8 cellular contexts compared by ENCODE assay signal in the genomic region with DNA sequence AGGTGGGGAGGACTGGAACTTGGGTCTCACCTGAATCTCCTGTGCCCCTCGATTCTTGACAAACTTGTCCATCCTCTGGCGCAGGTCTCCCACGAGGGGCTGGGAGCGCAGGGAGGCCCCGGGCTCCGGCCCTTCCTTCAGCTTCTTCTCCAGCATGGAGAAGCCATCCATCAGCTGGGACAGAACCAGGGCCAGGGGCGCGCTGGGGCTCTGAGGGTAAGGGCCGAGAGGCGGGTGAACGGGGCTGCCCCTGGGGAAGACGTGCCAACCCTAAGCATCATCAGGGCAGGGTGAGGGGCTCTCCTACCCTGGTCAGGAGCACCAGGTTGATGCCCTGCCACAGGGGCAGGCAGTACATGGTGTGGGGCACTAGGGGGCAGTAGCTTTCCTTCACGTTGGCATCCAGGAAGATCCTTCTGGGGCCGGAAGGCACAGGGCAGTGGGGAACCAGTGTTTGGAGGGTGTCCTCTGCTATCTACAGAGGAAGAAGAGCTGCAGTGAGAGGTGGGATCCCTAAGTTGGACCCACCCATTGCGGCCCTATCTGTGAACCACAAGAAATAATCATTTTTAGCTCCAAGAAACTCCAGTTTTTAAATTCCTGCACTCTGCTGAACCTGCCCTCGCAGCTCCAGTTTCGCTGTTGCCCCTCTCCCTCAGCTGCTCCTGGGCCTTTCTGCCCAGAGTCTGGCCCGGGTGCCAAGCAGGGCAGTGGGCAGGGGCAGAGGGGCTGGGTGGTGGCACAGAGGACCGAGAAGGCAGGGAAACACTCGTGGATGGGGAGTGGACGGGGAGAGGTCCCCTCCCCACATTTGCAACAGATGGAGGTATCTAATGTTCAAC. TPM values are rescaled to one million over a fixed set of nuclear protein-coding genes. Genes with fewer than 3 reads are reported as not detected.
DNase-seq lines count a peak whose midpoint lies in the region; ATAC-seq, FAIRE-seq and TF ChIP-seq lines count a peak whose summit lies in the region.

No MANE protein-coding gene starts in this region.

- H3K27me3 Mint-ChIP-seq in CD4-positive, alpha-beta T cell = no peaks in the 10 kb centered on the region
- no peaks in the 10 kb centered on the region for H3K27me3 Mint-ChIP-seq in chondrocyte (ENCODE audit: low read depth)

- H3K4ac ChIP-seq in mesenchymal stem cell (ENCODE audit: low read depth in 1 of 2, low read length in 2 of 2) = no peak overlapping the region

- no peak overlapping the region for H4K8ac ChIP-seq in mesenchymal stem cell (ENCODE audit: low read length)

- POLR2A ChIA-PET in CD4-positive, alpha-beta T cell (lab: Charles Lee) = no interaction called here

- H3K9me3 Mint-ChIP-seq in CD4-positive, alpha-beta T cell = no peaks in the 10 kb centered on the region
- H3K9me3 Mint-ChIP-seq in chondrocyte (ENCODE audit: low read depth) = no peaks in the 10 kb centered on the region

- H3K9me3 ChIP-seq in CD4-positive, alpha-beta T cell (ENCODE audit: control insufficient read depth, low read length) = no peaks in the 10 kb centered on the region
- H3K9me3 ChIP-seq in mesenchymal stem cell (ENCODE audit: control insufficient read depth, low read length) = no peaks in the 10 kb centered on the region

- H3K27ac Mint-ChIP-seq in CD4-positive, alpha-beta T cell = no peak overlapping the region
- H3K27ac Mint-ChIP-seq in chondrocyte (ENCODE audit: unreplicated experiment) = no peak overlapping the region

- FAIRE-seq in HTR-8/SVneo (lab: Jason Lieb, UNC) (peak; percentile 16), urothelium cell line (lab: Jason Lieb, UNC) (peak; percentile 65)

- H3K4me3 ChIP-seq in mesenchymal stem cell (ENCODE audit: insufficient read depth in 1 of 2, low read depth in 1 of 2, low read length in 2 of 2) = no peak overlapping the region

- no peaks in the 10 kb centered on the region for H3K4me1 Mint-ChIP-seq in CD4-positive, alpha-beta T cell (ENCODE audit: low read depth)
- no peaks in the 10 kb centered on the region for H3K4me1 Mint-ChIP-seq in chondrocyte (ENCODE audit: low read depth)

- WGBS in mesenchymal stem cell = 88% methylated on average over 17 of the region's 21 CpGs

- H3K79me1 ChIP-seq in mesenchymal stem cell (replicated peaks; ENCODE audit: low read length, poor library complexity, severe bottlenecking) = peaks cover 6% of the 10 kb centered on the region

- DNase-seq in CD4-positive, alpha-beta T cell = peak in 7 of 10 experiments; percentile 13 to 36 (median 26)
- DNase-seq in HTR-8/SVneo (ENCODE audit: insufficient read length, low spot score) = peak; percentile 52
- DNase-seq in T1000 (lab: John Stamatoyannopoulos, UW) = peak; percentile 26
- DNase-seq in chondrocyte (ENCODE audit: low spot score) = no peak
- peak; percentile 31 for DNase-seq in mesenchymal stem cell
- DNase-seq in urothelium cell line (ENCODE audit: low spot score) = peak; percentile 62

- H2BK15ac ChIP-seq in mesenchymal stem cell (ENCODE audit: low read depth, poor library complexity, severe bottlenecking) = no peak overlapping the region

- CTCF ChIA-PET in CD4-positive, alpha-beta T cell (lab: Charles Lee) = interaction anchor here (0.5 to 1.5 kb wide), 5 partner anchors 10 to 815 kb away, joined by 3 to 11 read pairs (median 3); partner anchors contain the start of genes HPS1 and PYROXD2

- no peak overlapping the region for H2BK120ac ChIP-seq in mesenchymal stem cell (ENCODE audit: low read depth, low read length)

- H2AK5ac ChIP-seq in mesenchymal stem cell (ENCODE audit: low read length, severe bottlenecking) = no peak overlapping the region

- no peak overlapping the region for H2BK12ac ChIP-seq in mesenchymal stem cell (ENCODE audit: low read length in 2 of 2)

- no peak overlapping the region for H2BK5ac ChIP-seq in mesenchymal stem cell (ENCODE audit: low read depth, low read length, poor library complexity, severe bottlenecking)

- peaks cover 61% of the 10 kb centered on the region for H3K36me3 Mint-ChIP-seq in CD4-positive, alpha-beta T cell (ENCODE audit: low read depth)
- peaks cover 12% of the 10 kb centered on the region for H3K36me3 Mint-ChIP-seq in chondrocyte (ENCODE audit: low read depth)

- intact Hi-C loops in CD4-positive, alpha-beta T cell (cut with DNase I, micrococcal nuclease) = no loop called here

- peaks cover 66 to 92% of the 10 kb centered on the region in 2 experiments for H3K36me3 ChIP-seq in mesenchymal stem cell (ENCODE audit: control insufficient read depth in 1 of 2, insufficient read depth in 2 of 2, low read depth in 1 of 2, low read length in 2 of 2)

- no peak overlapping the region for H3K4me3 Mint-ChIP-seq in CD4-positive, alpha-beta T cell
- no peak overlapping the region for H3K4me3 Mint-ChIP-seq in chondrocyte (ENCODE audit: unreplicated experiment)

- H3K27ac ChIP-seq in CD4-positive, alpha-beta T cell (ENCODE audit: low read depth, low read length) = no peak overlapping the region
- no peak overlapping the region for H3K27ac ChIP-seq in mesenchymal stem cell (ENCODE audit: low read length, poor library complexity, severe bottlenecking)

- H3K27me3 ChIP-seq in CD4-positive, alpha-beta T cell (ENCODE audit: control insufficient read depth, insufficient read depth, low read length) = no peaks in the 10 kb centered on the region
- H3K27me3 ChIP-seq in mesenchymal stem cell (ENCODE audit: control insufficient read depth in 1 of 2, insufficient read depth in 1 of 2, low read length in 2 of 2) = no peaks in the 10 kb centered on the region

- no peak overlapping the region for H3K4me2 ChIP-seq in mesenchymal stem cell (ENCODE audit: low read length, poor library complexity, severe bottlenecking)

- H3K4me1 ChIP-seq in mesenchymal stem cell (ENCODE audit: control insufficient read depth, insufficient read depth, low read depth, low read length) = peaks cover 4% of the 10 kb centered on the region

- peak; percentile 62 for ATAC-seq in CD4-positive, alpha-beta T cell (ENCODE audit: poor library complexity)
- peak; percentile 48 for ATAC-seq in GM19043 (IDR thresholded peaks at IDR 0.05; ENCODE audit: low read depth, unreplicated experiment)
- no peak for ATAC-seq in HG03520 (IDR thresholded peaks at IDR 0.05; ENCODE audit: unreplicated experiment)

- H3K14ac ChIP-seq in mesenchymal stem cell (ENCODE audit: low read length in 2 of 2) = peak overlapping the region in 1 of 2 experiments; percentile 35

- no peak overlapping the region for H4K91ac ChIP-seq in mesenchymal stem cell (ENCODE audit: low read length)

- no peak overlapping the region for H2AFZ ChIP-seq in mesenchymal stem cell (ENCODE audit: low read depth, low read length)

- no peak overlapping the region for H3K18ac ChIP-seq in mesenchymal stem cell (ENCODE audit: low read depth in 1 of 2, low read length in 2 of 2)

- TF ChIP-seq CTCF in CD4-positive, alpha-beta T cell (IDR thresholded peaks at IDR 0.05) = peak; percentile 64
- peak; percentile 72 for TF ChIP-seq CTCF in chondrocyte (IDR thresholded peaks at IDR 0.05)

- no peak overlapping the region for H3K9ac ChIP-seq in mesenchymal stem cell (ENCODE audit: low read length)

- no peak overlapping the region for H3K23ac ChIP-seq in mesenchymal stem cell (ENCODE audit: low read length in 2 of 2)

RNA-seq across cellular contexts. Expression of gene PYROXD2, which starts 10.8 kb away (rescaled TPM):
- total RNA-seq in CD4-positive, alpha-beta T cell = 1 to 10 TPM; 8.5 to 9.8 TPM
- total RNA-seq in chondrocyte = 5.6 to 9.4 TPM (median 8.3 TPM) in 3 replicates
- 4.8 TPM for polyA plus RNA-seq in mesenchymal stem cell (2013, experiment 1 of 2)
- polyA plus RNA-seq in mesenchymal stem cell (2013, experiment 2 of 2) = 5.4 TPM

RNA-seq across cellular contexts. Expression of gene HPS1, which starts 21.0 kb away (rescaled TPM):
- total RNA-seq in CD4-positive, alpha-beta T cell = 10 to 100 TPM; 49.8 to 50.5 TPM
- 40.6 to 50.5 TPM (median 49.0 TPM) in 3 replicates for total RNA-seq in chondrocyte
- 68.1 TPM for polyA plus RNA-seq in mesenchymal stem cell (2013, experiment 1 of 2)
- polyA plus RNA-seq in mesenchymal stem cell (2013, experiment 2 of 2) = 67.1 TPM
